ENCODE assay signal across 28 cellular contexts in genomic region chr12:106595268-106595667, GRCh38. TPM values are rescaled to one million over a fixed set of nuclear protein-coding genes. Genes with fewer than 3 reads are reported as not detected.
"Had no signal": no experiment of that assay in that cellular context is flagged by ENCODE, and none has a peak within 500 bp of the region (broad histone marks: within the 10 kb centered on the region; RNA-seq: fewer than 3 reads in every experiment).

No MANE protein-coding gene starts in this region.

- H3K4me3 ChIP-seq: stomach, suprapubic skin, testis, thoracic aorta, tibial artery, tibial nerve, transverse colon, upper lobe of left lung, upper lobe of right lung, uterus, vagina had no signal

- H3K4me3 Mint-ChIP-seq: stimulated activated effector memory CD8-positive, alpha-beta T cell treated with anti-CD3 and anti-CD28 coated beads, Interleukin-12 subunit alpha, Interleukin-12 subunit beta, amount 100 ng/mL, for 72 hours; stimulated activated memory B cell treated with anti-CD40 and anti-IgM and Interleukin-4, amounts not matched to agents 10 μg/mL and 1 μg/mL and 100 μg/mL, for 72 hours; stimulated activated naive CD8-positive, alpha-beta T cell treated with anti-CD3 and anti-CD28 coated beads, Interleukin-15, Interleukin-2, amounts not matched to agents 100 ng/mL and 50 ng/mL, for 24 hours; type B pancreatic cell had no signal

- H3K36me3 ChIP-seq: stomach, suprapubic skin, thoracic aorta, tibial artery, tibial nerve, transverse colon, upper lobe of left lung, upper lobe of right lung, uterus, vagina had no signal

- H3K36me3 Mint-ChIP-seq: stimulated activated effector memory CD8-positive, alpha-beta T cell treated with anti-CD3 and anti-CD28 coated beads, Interleukin-12 subunit alpha, Interleukin-12 subunit beta, amount 100 ng/mL, for 72 hours; stimulated activated memory B cell treated with anti-CD40 and anti-IgM and Interleukin-4, amounts not matched to agents 10 μg/mL and 1 μg/mL and 100 μg/mL, for 72 hours had no signal

- H3K27ac ChIP-seq: stomach, suprapubic skin, testis, thoracic aorta, tibial artery, tibial nerve, transverse colon, upper lobe of left lung, upper lobe of right lung, uterus, vagina had no signal

- H3K27me3 ChIP-seq: testis, upper lobe of left lung, vagina had no signal

- H3K27ac Mint-ChIP-seq: stimulated activated effector memory CD8-positive, alpha-beta T cell treated with anti-CD3 and anti-CD28 coated beads, Interleukin-12 subunit alpha, Interleukin-12 subunit beta, amount 100 ng/mL, for 72 hours; stimulated activated memory B cell treated with anti-CD40 and anti-IgM and Interleukin-4, amounts not matched to agents 10 μg/mL and 1 μg/mL and 100 μg/mL, for 72 hours; stimulated activated naive CD8-positive, alpha-beta T cell treated with anti-CD3 and anti-CD28 coated beads, Interleukin-15, amount 100 ng/mL, for 72 hours; stimulated activated naive CD8-positive, alpha-beta T cell treated with anti-CD3 and anti-CD28 coated beads, Interleukin-15, Interleukin-2, amounts not matched to agents 100 ng/mL and 50 ng/mL, for 24 hours; type B pancreatic cell had no signal

- H3K9me3 Mint-ChIP-seq: stimulated activated effector memory CD8-positive, alpha-beta T cell treated with anti-CD3 and anti-CD28 coated beads, Interleukin-12 subunit alpha, Interleukin-12 subunit beta, amount 100 ng/mL, for 72 hours; stimulated activated memory B cell treated with anti-CD40 and anti-IgM and Interleukin-4, amounts not matched to agents 10 μg/mL and 1 μg/mL and 100 μg/mL, for 72 hours; stimulated activated naive CD8-positive, alpha-beta T cell treated with anti-CD3 and anti-CD28 coated beads, Interleukin-15, amount 100 ng/mL, for 72 hours; stimulated activated naive CD8-positive, alpha-beta T cell treated with anti-CD3 and anti-CD28 coated beads, Interleukin-15, Interleukin-2, amounts not matched to agents 100 ng/mL and 50 ng/mL, for 24 hours; type B pancreatic cell had no signal

- H3K4me1 ChIP-seq: stomach, suprapubic skin, testis, tibial artery, tibial nerve, transverse colon, upper lobe of left lung, upper lobe of right lung, uterus, vagina had no signal

- ATAC-seq: stimulated activated effector memory CD8-positive, alpha-beta T cell treated with anti-CD3 and anti-CD28 coated beads, Interleukin-12 subunit alpha, Interleukin-12 subunit beta, amount 100 ng/mL, for 72 hours; stimulated activated memory B cell treated with anti-CD40 and anti-IgM and Interleukin-4, amounts not matched to agents 10 μg/mL and 1 μg/mL and 100 μg/mL, for 72 hours; stimulated activated naive CD8-positive, alpha-beta T cell treated with anti-CD3 and anti-CD28 coated beads, Interleukin-15, amount 100 ng/mL, for 72 hours; stimulated activated naive CD8-positive, alpha-beta T cell treated with anti-CD3 and anti-CD28 coated beads, Interleukin-15, Interleukin-2, amounts not matched to agents 100 U/mL and 50 U/mL, for 24 hours; upper lobe of right lung had no signal

- DNase-seq: stimulated activated CD4-positive, alpha-beta T cell treated with anti-CD3 and anti-CD28 coated beads, Interleukin-2, amount 100 ng/mL, for 24 hours; stimulated activated CD4-positive, alpha-beta T cell treated with anti-CD3 and anti-CD28 coated beads, Interleukin-2, amount 100 ng/mL, for 48 hours; stimulated activated CD4-positive, alpha-beta T cell treated with anti-CD3 and anti-CD28 coated beads, Interleukin-4, amount 100 ng/mL, for 1 hour; stimulated activated CD4-positive, alpha-beta T cell treated with anti-CD3 and anti-CD28 coated beads, Interleukin-4, amount 100 ng/mL, for 24 hours; stimulated activated CD4-positive, alpha-beta T cell treated with anti-CD3 and anti-CD28 coated beads, Interleukin-4, amount 100 ng/mL, for 4 hours; stimulated activated CD8-positive, alpha-beta memory T cell treated with anti-CD3 and anti-CD28 coated beads, Interleukin-4, amount 100 ng/mL, for 48 hours; stimulated activated naive CD4-positive, alpha-beta T cell; stimulated activated naive CD4-positive, alpha-beta T cell treated with Interleukin-2 at 50 U/mL for 16 hours; stimulated activated naive CD8-positive, alpha-beta T cell treated with anti-CD3 and anti-CD28 coated beads, Interleukin-15, amount 100 ng/mL, for 72 hours; stimulated activated naive CD8-positive, alpha-beta T cell treated with anti-CD3 and anti-CD28 coated beads, Interleukin-15, Interleukin-2, amounts not matched to agents 100 U/mL and 50 U/mL, for 24 hours; stomach; testis; tibial artery; transverse colon; trophoblast cell; upper lobe of left lung; upper lobe of right lung; uterus had no signal

- H3K9me3 ChIP-seq: stomach, suprapubic skin, testis, thoracic aorta, tibial artery, tibial nerve, transverse colon, upper lobe of left lung, upper lobe of right lung, uterus, vagina had no signal

RNA-seq across cellular contexts. Expression of gene RFX4, which starts 12.5 kb away (rescaled TPM):
- total RNA-seq: stomach, suprapubic skin, thoracic aorta, tibial nerve, transverse colon, upper lobe of left lung, upper lobe of right lung, ureter, urinary bladder, uterus, vagina had no signal
